Comparison of ENCODE assay signal across 10 cellular contexts in genomic region chr22:20514658-20515406, GRCh38. TPM values are rescaled to one million over a fixed set of nuclear protein-coding genes. Genes with fewer than 3 reads are reported as not detected.
A peak's percentile ranks its signal among the peaks of the same experiment; 100 is the strongest.
DNase-seq lines count a peak whose midpoint lies in the region; ATAC-seq and TF ChIP-seq lines count a peak whose summit lies in the region.
"Had no signal": no experiment of that assay in that cellular context is flagged by ENCODE, and none has a peak within 500 bp of the region (broad histone marks: within the 10 kb centered on the region; RNA-seq: fewer than 3 reads in every experiment).

No MANE protein-coding gene starts in this region.

- H3K9me3 ChIP-seq in CD4-positive, alpha-beta T cell (ENCODE audit: control insufficient read depth, low read length) = no peaks in the 10 kb centered on the region
- no peaks in the 10 kb centered on the region for H3K9me3 ChIP-seq in MG63
- H3K9me3 ChIP-seq in transverse colon = no peaks in the 10 kb centered on the region
- H3K9me3 ChIP-seq: neutrophil had no signal

- intact Hi-C loops in CD4-positive, alpha-beta T cell (cut with DNase I, micrococcal nuclease) = loop anchor here in 1 of 2 experiments (5.0 kb wide), 1 partner anchor 37 kb away; no protein-coding TSS in a partner anchor
- intact Hi-C loops in transverse colon (cut with DNase I; ENCODE audit: low total_unique reads) = no loop called here

- H3K9me3 Mint-ChIP-seq in CD4-positive, alpha-beta T cell = no peaks in the 10 kb centered on the region
- H3K9me3 Mint-ChIP-seq in effector memory CD8-positive, alpha-beta T cell = no peaks in the 10 kb centered on the region
- H3K9me3 Mint-ChIP-seq: IgD-negative memory B cell had no signal

- ATAC-seq in CD4-positive, alpha-beta T cell (ENCODE audit: poor library complexity) = no peak
- ATAC-seq in effector memory CD8-positive, alpha-beta T cell (replicated peaks) = no peak
- peak; percentile 78 for ATAC-seq in omental fat pad (ENCODE audit: low FRiP score)
- ATAC-seq in GM18519 (IDR thresholded peaks at IDR 0.05; ENCODE audit: low FRiP score, unreplicated experiment) = no peak
- ATAC-seq in GM21526 (IDR thresholded peaks at IDR 0.05; ENCODE audit: low FRiP score, unreplicated experiment) = no peak

- TF ChIP-seq CTCF in CD4-positive, alpha-beta T cell (IDR thresholded peaks at IDR 0.05) = no peak
- TF ChIP-seq CTCF in omental fat pad (IDR thresholded peaks at IDR 0.05) (no peak), transverse colon (IDR thresholded peaks at IDR 0.05) (no peak)

- POLR2A ChIA-PET in CD4-positive, alpha-beta T cell (lab: Charles Lee) = interaction anchor here (1.1 to 1.6 kb wide), 3 partner anchors 15 to 42 kb away, joined by 3 to 4 read pairs (median 4); no protein-coding TSS in a partner anchor

- no peak for TF ChIP-seq EP300 in transverse colon (IDR thresholded peaks at IDR 0.05; ENCODE audit: low read depth)

- H3K4me3 Mint-ChIP-seq in CD4-positive, alpha-beta T cell = peak overlapping the region; percentile 42
- H3K4me3 Mint-ChIP-seq in effector memory CD8-positive, alpha-beta T cell = peak overlapping the region in 1 of 2 donors; percentile 9
- H3K4me3 Mint-ChIP-seq: IgD-negative memory B cell had no signal

- peaks cover 73% of the 10 kb centered on the region for H3K36me3 Mint-ChIP-seq in CD4-positive, alpha-beta T cell (ENCODE audit: low read depth)
- peaks cover 50% of the 10 kb centered on the region for H3K36me3 Mint-ChIP-seq in effector memory CD8-positive, alpha-beta T cell (ENCODE audit: insufficient read depth)

- CTCF ChIA-PET in CD4-positive, alpha-beta T cell (lab: Charles Lee) = interaction anchor here (3.4 kb wide), 1 partner anchor 50 kb away, joined by 11 read pairs; no protein-coding TSS in a partner anchor

- H3K4me1 Mint-ChIP-seq in CD4-positive, alpha-beta T cell (ENCODE audit: low read depth) = peaks cover 80% of the 10 kb centered on the region
- peaks cover 57 to 72% of the 10 kb centered on the region in 2 donors for H3K4me1 Mint-ChIP-seq in effector memory CD8-positive, alpha-beta T cell (ENCODE audit: low read depth in 2 of 2)

- H3K4me3 ChIP-seq in MG63 (no peak overlapping the region), transverse colon (no peak overlapping the region)

- peak overlapping the region; percentile 24 for H3K27ac Mint-ChIP-seq in CD4-positive, alpha-beta T cell
- H3K27ac Mint-ChIP-seq in effector memory CD8-positive, alpha-beta T cell = peak overlapping the region; percentile 53 to 65
- H3K27ac Mint-ChIP-seq: IgD-negative memory B cell had no signal

- no peak for TF ChIP-seq POLR2A in transverse colon (IDR thresholded peaks at IDR 0.05)

- in situ Hi-C loops in transverse colon (cut with MboI; ENCODE audit: low pct_ligation_motif_present in 1 of 4, low pct_unique_long_range_greater_than_20kb in 1 of 4, low sequenced_read_pairs in 3 of 4) = no loop called here

- peaks cover 19 to 45% (median 27%) of the 10 kb centered on the region in 4 donors for H3K4me1 ChIP-seq in transverse colon

- H3K36me3 ChIP-seq in MG63 = peaks cover 62% of the 10 kb centered on the region
- no peaks in the 10 kb centered on the region for H3K36me3 ChIP-seq in transverse colon

- H3K27ac ChIP-seq in CD4-positive, alpha-beta T cell (ENCODE audit: low read depth, low read length) = no peak overlapping the region
- H3K27ac ChIP-seq in transverse colon = peak overlapping the region in 1 of 4 donors; percentile 3
- H3K27ac ChIP-seq: neutrophil had no signal

- WGBS in transverse colon (ENCODE audit: low coverage in 1 of 2), 2 donors = 79 to 100% methylated on average over 1 to 6 of the region's 6 CpGs

- no peaks in the 10 kb centered on the region for H3K27me3 Mint-ChIP-seq in CD4-positive, alpha-beta T cell
- H3K27me3 Mint-ChIP-seq in effector memory CD8-positive, alpha-beta T cell = no peaks in the 10 kb centered on the region
- H3K27me3 Mint-ChIP-seq: IgD-negative memory B cell had no signal

- no peak for DNase-seq in CD4-positive, alpha-beta T cell
- DNase-seq in MG63 (peak; percentile 79), omental fat pad (ENCODE audit: low spot score) (peak; percentile 47), transverse colon (no peak), AML-193 (lab: John Stamatoyannopoulos, UW) (no peak)
- no peak for DNase-seq in effector memory CD8-positive, alpha-beta T cell

- no peaks in the 10 kb centered on the region for H3K27me3 ChIP-seq in CD4-positive, alpha-beta T cell (ENCODE audit: control insufficient read depth, insufficient read depth, low read length)
- H3K27me3 ChIP-seq in MG63 = no peaks in the 10 kb centered on the region
- no peaks in the 10 kb centered on the region for H3K27me3 ChIP-seq in transverse colon
- H3K27me3 ChIP-seq: neutrophil had no signal

RNA-seq across cellular contexts. Expression of gene MED15, which starts 7.4 kb away (rescaled TPM):
- total RNA-seq in CD4-positive, alpha-beta T cell = 100 to 1,000 TPM; 181 to 191 TPM
- 17.2 and 34.0 TPM in 2 replicates for total RNA-seq in MG63 (2014; rRNA removed; shearing (Covaris generic); ENCODE audit: low replicate concordance)
- total RNA-seq in omental fat pad (10 to 100 TPM; 36.5 to 90.5 (median 57.2) TPM), transverse colon (100 to 1,000 TPM in 2 of 4 donors, 10 to 100 TPM in 2; 70.3 to 211 (median 116) TPM)

RNA-seq across cellular contexts. Expression of gene KLHL22, which starts 19.2 kb away (rescaled TPM):
- total RNA-seq in CD4-positive, alpha-beta T cell = 10 to 100 TPM; 24.1 to 27.7 TPM
- total RNA-seq in MG63 (2014; rRNA removed; shearing (Covaris generic); ENCODE audit: low replicate concordance) = 29.1 and 36.0 TPM in 2 replicates
- 10 to 100 TPM; 19.8 to 45.0 (median 32.9) TPM for total RNA-seq in omental fat pad
- 10 to 100 TPM; 12.7 to 75.9 (median 16.9) TPM for total RNA-seq in transverse colon

Comparison
In these comparisons a context has a peak if more than half of its experiments do, and no peak if none do; other contexts are left out.
1. DNase-seq: peak in MG63 (single experiment) and omental fat pad (single experiment); none in CD4-positive, alpha-beta T cell (0 of 10), effector memory CD8-positive, alpha-beta T cell (0 of 3), transverse colon (single experiment) and AML-193 (0 of 2).